In the genomic region with DNA sequence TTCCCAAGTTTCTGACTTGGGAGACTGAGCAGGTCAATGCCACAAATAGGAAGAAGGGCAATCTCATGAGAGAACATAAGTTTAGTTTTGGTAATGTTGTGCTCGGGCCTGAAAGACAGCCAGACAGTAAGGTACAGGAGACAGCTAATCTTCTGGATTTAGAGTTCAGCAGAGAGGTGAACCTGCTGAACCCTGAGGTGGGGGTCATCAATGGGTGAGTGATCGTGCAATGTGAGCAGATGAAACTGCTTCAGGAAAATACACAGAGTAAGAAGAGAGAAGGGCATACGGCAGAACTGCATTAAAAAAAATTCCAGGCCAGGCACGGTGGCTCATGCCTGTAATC, we compare ENCODE assay signal across 9 cellular contexts. TPM values are rescaled to one million over a fixed set of nuclear protein-coding genes. Genes with fewer than 3 reads are reported as not detected.
DNase-seq lines count a peak whose midpoint lies in the region; ATAC-seq, FAIRE-seq and TF ChIP-seq lines count a peak whose summit lies in the region.
"Had no signal": no experiment of that assay in that cellular context is flagged by ENCODE, and none has a peak within 500 bp of the region (broad histone marks: within the 10 kb centered on the region; RNA-seq: fewer than 3 reads in every experiment).

No MANE protein-coding gene starts in this region.

- TF ChIP-seq CTCF in CD14-positive monocyte (IDR thresholded peaks at IDR 0.05) = no peak

- peaks cover 25% of the 10 kb centered on the region for H3K4me1 Mint-ChIP-seq in CD14-positive monocyte
- peaks cover 32% of the 10 kb centered on the region for H3K4me1 Mint-ChIP-seq in activated T-helper 1 cell treated with anti-CD3 and anti-CD28 coated beads, Interleukin-12 subunit alpha, Interleukin-12 subunit beta, Interleukin-2, Interleukin-4 antibody, amounts not matched to agents 30 ng/mL and 10 ng/mL and 1 ng/mL, durations not matched to agents 14 hours and 24 hours and 36 hours (ENCODE audit: low read depth)

- H3K9me3 Mint-ChIP-seq in CD14-positive monocyte = no peaks in the 10 kb centered on the region
- no peaks in the 10 kb centered on the region for H3K9me3 Mint-ChIP-seq in activated T-helper 1 cell treated with anti-CD3 and anti-CD28 coated beads, Interleukin-12 subunit alpha, Interleukin-12 subunit beta, Interleukin-2, Interleukin-4 antibody, amounts not matched to agents 30 ng/mL and 10 ng/mL and 1 ng/mL, durations not matched to agents 14 hours and 24 hours and 36 hours

- H3K9me3 ChIP-seq in muscle layer of colon (ENCODE audit: low read length) = no peaks in the 10 kb centered on the region

- peaks cover 0 to 2% (median 0%) of the 10 kb centered on the region in 3 donors for H3K27me3 Mint-ChIP-seq in CD14-positive monocyte (ENCODE audit: low read depth in 3 of 3)
- H3K27me3 Mint-ChIP-seq in activated T-helper 1 cell treated with anti-CD3 and anti-CD28 coated beads, Interleukin-12 subunit alpha, Interleukin-12 subunit beta, Interleukin-2, Interleukin-4 antibody, amounts not matched to agents 30 ng/mL and 10 ng/mL and 1 ng/mL, durations not matched to agents 14 hours and 24 hours and 36 hours (ENCODE audit: insufficient read depth) = no peaks in the 10 kb centered on the region

- no peaks in the 10 kb centered on the region for H3K36me3 ChIP-seq in muscle layer of colon (ENCODE audit: insufficient read depth, low read length)

- H3K36me3 Mint-ChIP-seq in CD14-positive monocyte = peaks cover 43 to 52% of the 10 kb centered on the region in 2 donors
- H3K36me3 Mint-ChIP-seq in activated T-helper 1 cell treated with anti-CD3 and anti-CD28 coated beads, Interleukin-12 subunit alpha, Interleukin-12 subunit beta, Interleukin-2, Interleukin-4 antibody, amounts not matched to agents 30 ng/mL and 10 ng/mL and 1 ng/mL, durations not matched to agents 14 hours and 24 hours and 36 hours (ENCODE audit: low read depth) = peaks cover 32% of the 10 kb centered on the region

- peak overlapping the region; percentile 16 to 97 (median 96) for H3K27ac Mint-ChIP-seq in CD14-positive monocyte
- peak overlapping the region; percentile 70 for H3K27ac Mint-ChIP-seq in activated T-helper 1 cell treated with anti-CD3 and anti-CD28 coated beads, Interleukin-12 subunit alpha, Interleukin-12 subunit beta, Interleukin-2, Interleukin-4 antibody, amounts not matched to agents 30 ng/mL and 10 ng/mL and 1 ng/mL, durations not matched to agents 14 hours and 24 hours and 36 hours

- no peak for TF ChIP-seq POLR2A in GM12892 (IDR thresholded peaks at IDR 0.05; ENCODE audit: low read depth, low read length)

- H3K4me3 ChIP-seq in muscle layer of colon (ENCODE audit: low read depth in 1 of 2, low read length in 2 of 2) = no peak overlapping the region

- no peak overlapping the region for H3K9ac ChIP-seq in muscle layer of colon (ENCODE audit: low read length)

- no peak for FAIRE-seq in GM12892 (lab: Jason Lieb, UNC)

- peak; percentile 32 for ATAC-seq in GM21737 (IDR thresholded peaks at IDR 0.05; ENCODE audit: unreplicated experiment)

- peak overlapping the region; percentile 2 for H3K27ac ChIP-seq in muscle layer of colon (ENCODE audit: low read depth, low read length)

- DNase-seq in CD14-positive monocyte (ENCODE audit: low spot score) (no peak), GM12892 (ENCODE audit: insufficient read length) (no peak), KBM-7 (no peak), NCI-H2196 (lab: John Stamatoyannopoulos, UW; ENCODE audit: unreplicated experiment) (no peak), NCI-H146 (lab: John Stamatoyannopoulos, UW) (no peak)
- DNase-seq in activated T-helper 1 cell treated with anti-CD3 and anti-CD28 coated beads, Interleukin-12 subunit alpha, Interleukin-12 subunit beta, Interleukin-2, Interleukin-4 antibody, amounts not matched to agents 30 ng/mL and 10 ng/mL and 1 ng/mL, durations not matched to agents 14 hours and 24 hours and 36 hours (ENCODE audit: low spot score) = no peak
- DNase-seq: retina had no signal

- H3K27me3 ChIP-seq in muscle layer of colon (ENCODE audit: control insufficient read depth in 1 of 2, insufficient read depth in 2 of 2, low read length in 2 of 2) = no peaks in the 10 kb centered on the region

- peak overlapping the region in 1 of 2 donors; percentile 16 for H3K4me3 Mint-ChIP-seq in CD14-positive monocyte
- H3K4me3 Mint-ChIP-seq in activated T-helper 1 cell treated with anti-CD3 and anti-CD28 coated beads, Interleukin-12 subunit alpha, Interleukin-12 subunit beta, Interleukin-2, Interleukin-4 antibody, amounts not matched to agents 30 ng/mL and 10 ng/mL and 1 ng/mL, durations not matched to agents 14 hours and 24 hours and 36 hours = no peak overlapping the region

- intact Hi-C loops in CD14-positive monocyte (cut with micrococcal nuclease) = no loop called here
- intact Hi-C loops in activated T-helper 1 cell treated with anti-CD3 and anti-CD28 coated beads, Interleukin-12 subunit alpha, Interleukin-12 subunit beta, Interleukin-2, Interleukin-4 antibody, amounts not matched to agents 30 ng/mL and 10 ng/mL and 1 ng/mL, durations not matched to agents 14 hours and 24 hours and 36 hours (cut with micrococcal nuclease) = no loop called here

- in situ Hi-C loops in KBM-7 (cut with MboI; ENCODE audit: low pct_unique_long_range_greater_than_20kb, low sequenced_read_pairs) = no loop called here

- H3K4me1 ChIP-seq in muscle layer of colon (ENCODE audit: insufficient read depth, low read length) = peaks cover 15% of the 10 kb centered on the region

RNA-seq across cellular contexts. Expression of gene RUBCN, which starts 23.3 kb away (rescaled TPM):
- polyA plus RNA-seq in CD14-positive monocyte = 10 to 100 TPM in 1 of 2 donors, 1 to 10 TPM in 1; 8.6 to 13.5 TPM
- total RNA-seq in activated T-helper 1 cell treated with anti-CD3 and anti-CD28 coated beads, Interleukin-12 subunit alpha, Interleukin-12 subunit beta, Interleukin-2, Interleukin-4 antibody, amounts not matched to agents 30 ng/mL and 10 ng/mL and 1 ng/mL, durations not matched to agents 14 hours and 24 hours and 36 hours = 44.7 and 45.2 TPM in 2 replicates
- 22.6 TPM for polyA plus RNA-seq in GM12892 (2012; ENCODE audit: missing spikeins)

RNA-seq across cellular contexts. Expression of gene FYTTD1, which starts 36.2 kb away (rescaled TPM):
- 10 to 100 TPM; 59.4 to 73.2 TPM for polyA plus RNA-seq in CD14-positive monocyte
- total RNA-seq in activated T-helper 1 cell treated with anti-CD3 and anti-CD28 coated beads, Interleukin-12 subunit alpha, Interleukin-12 subunit beta, Interleukin-2, Interleukin-4 antibody, amounts not matched to agents 30 ng/mL and 10 ng/mL and 1 ng/mL, durations not matched to agents 14 hours and 24 hours and 36 hours = 59.0 and 77.2 TPM in 2 replicates
- polyA plus RNA-seq in GM12892 (2012; ENCODE audit: missing spikeins) = 56.0 TPM
